Comparison of ENCODE assay signal across 20 cellular contexts in genomic region chr9:135037521-135038250, GRCh38. TPM values are rescaled to one million over a fixed set of nuclear protein-coding genes. Genes with fewer than 3 reads are reported as not detected.
DNase-seq lines count a peak whose midpoint lies in the region; ATAC-seq and TF ChIP-seq lines count a peak whose summit lies in the region.
"Had no signal": no experiment of that assay in that cellular context is flagged by ENCODE, and none has a peak within 500 bp of the region (broad histone marks: within the 10 kb centered on the region; RNA-seq: fewer than 3 reads in every experiment).

No MANE protein-coding gene starts in this region.

- no peak overlapping the region for H3K4me3 Mint-ChIP-seq in activated CD4-positive, alpha-beta memory T cell treated with anti-CD3 and anti-CD28 coated beads for 36 hours

- H3K4me1 ChIP-seq in BLaER1 treated with 17β-estradiol and CSF1 and Interleukin-3, amounts not matched to agents 10 nM and 100 nM: peaks cover 20 to 84% (median 59%) of the 10 kb centered on the region in 10 experiments
- H3K4me1 ChIP-seq in neuronal stem cell (ENCODE audit: control insufficient read depth in 2 of 2, insufficient read depth in 1 of 2, low read depth in 1 of 2, low read length in 2 of 2): no peaks in the 10 kb centered on the region
- H3K4me1 ChIP-seq in suprapubic skin: peaks cover 4% of the 10 kb centered on the region
- H3K4me1 ChIP-seq: HAP-1 had no signal

- no peaks in the 10 kb centered on the region for H3K9me3 ChIP-seq in BLaER1 treated with 17β-estradiol and CSF1 and Interleukin-3, amounts not matched to agents 10 nM and 100 nM (replicated peaks in 1 of 11)
- H3K9me3 ChIP-seq in neuronal stem cell (replicated peaks in 1 of 2; ENCODE audit: control insufficient read depth in 2 of 2, insufficient read depth in 1 of 2, low read depth in 1 of 2, low read length in 2 of 2): no peaks in the 10 kb centered on the region
- no peaks in the 10 kb centered on the region for H3K9me3 ChIP-seq in suprapubic skin
- H3K9me3 ChIP-seq: HAP-1, MG63 had no signal

- peak; percentile 2 for DNase-seq in activated CD4-positive, alpha-beta memory T cell treated with anti-CD3 and anti-CD28 coated beads for 36 hours
- no peak for DNase-seq in neuronal stem cell (ENCODE audit: low spot score)
- DNase-seq in suprapubic skin (ENCODE audit: low spot score in 2 of 2): peak; percentile 15 to 48
- DNase-seq in DMS79 treated with DMSO at 0.1 percent for 48 hours (lab: John Stamatoyannopoulos, UW): no peak
- DNase-seq in NCI-H446 treated with DMSO at 0.1 percent for 48 hours (lab: John Stamatoyannopoulos, UW): no peak
- DNase-seq: AML-193; DND-41; Kasumi-1; MG63; NCI-H1092 treated with DMSO at 0.1 percent for 48 hours; NCI-H146; NCI-H2029 treated with DMSO at 0.1 percent for 48 hours; NCI-H2171 treated with DMSO at 0.1 percent for 48 hours; NCI-H510A; NCI-H748 treated with DMSO at 0.1 percent for 48 hours; NK-92 treated with Interleukin-12 subunit alpha and Interleukin-12 subunit beta, amount 100 ng/mL, for 24 hours had no signal

- no peaks in the 10 kb centered on the region for H3K36me3 ChIP-seq in BLaER1 treated with 17β-estradiol and CSF1 and Interleukin-3, amounts not matched to agents 10 nM and 100 nM
- H3K36me3 ChIP-seq in neuronal stem cell (replicated peaks in 1 of 2; ENCODE audit: control insufficient read depth in 2 of 2, insufficient read depth in 2 of 2, low read length in 2 of 2): no peaks in the 10 kb centered on the region
- H3K36me3 ChIP-seq in suprapubic skin: no peaks in the 10 kb centered on the region
- H3K36me3 ChIP-seq: HAP-1, MG63 had no signal

- no peak overlapping the region for H3K18ac ChIP-seq in neuronal stem cell (ENCODE audit: low read length)

- no peak overlapping the region for H2BK120ac ChIP-seq in neuronal stem cell (ENCODE audit: low read depth, low read length)

- H3K23ac ChIP-seq in neuronal stem cell (ENCODE audit: low read depth, low read length, poor library complexity): no peak overlapping the region

- CTCF ChIA-PET in activated CD4-positive, alpha-beta memory T cell treated with anti-CD3 and anti-CD28 coated beads for 36 hours (lab: Charles Lee): no interaction called here

- intact Hi-C loops in activated CD4-positive, alpha-beta memory T cell treated with anti-CD3 and anti-CD28 coated beads for 36 hours (cut with micrococcal nuclease): no loop called here

- H3K4me3 ChIP-seq in BLaER1 treated with 17β-estradiol and CSF1 and Interleukin-3, amounts not matched to agents 10 nM and 100 nM: peak overlapping the region in 5 of 10 experiments; percentile 4 to 26 (median 7); a peak in 4 of 20 replicates
- H3K4me3 ChIP-seq in neuronal stem cell (ENCODE audit: low read length in 2 of 2): no peak overlapping the region
- H3K4me3 ChIP-seq in suprapubic skin: no peak overlapping the region
- H3K4me3 ChIP-seq: HAP-1, MG63 had no signal

- ATAC-seq in HG02884 (IDR thresholded peaks at IDR 0.05; ENCODE audit: unreplicated experiment): no peak
- ATAC-seq: Right ventricle myocardium inferior had no signal

- H3K4me1 Mint-ChIP-seq in activated CD4-positive, alpha-beta memory T cell treated with anti-CD3 and anti-CD28 coated beads for 36 hours (ENCODE audit: low read depth): no peaks in the 10 kb centered on the region

- H3K4me2 ChIP-seq in BLaER1 treated with 17β-estradiol and CSF1 and Interleukin-3, amounts not matched to agents 10 nM and 100 nM: peak overlapping the region; percentile 51 to 97 (median 85)
- no peak overlapping the region for H3K4me2 ChIP-seq in neuronal stem cell (ENCODE audit: insufficient read depth, low read length, poor library complexity, severe bottlenecking)

- peak overlapping the region in 5 of 11 experiments; percentile 12 to 77 (median 66); a peak in 9 of 22 replicates for H3K27ac ChIP-seq in BLaER1 treated with 17β-estradiol and CSF1 and Interleukin-3, amounts not matched to agents 10 nM and 100 nM
- H3K27ac ChIP-seq in neuronal stem cell (replicated peaks; ENCODE audit: low read length) (no peak overlapping the region), suprapubic skin (no peak overlapping the region)

- H2BK15ac ChIP-seq in neuronal stem cell (ENCODE audit: low read length): no peak overlapping the region

- H4K8ac ChIP-seq in neuronal stem cell (ENCODE audit: low read depth, low read length): no peak overlapping the region

- peak overlapping the region; percentile 57 for H2AK5ac ChIP-seq in neuronal stem cell (ENCODE audit: low read depth, low read length)

- H4K20me1 ChIP-seq in BLaER1 treated with 17β-estradiol and CSF1 and Interleukin-3, amounts not matched to agents 10 nM and 100 nM: peaks cover 0 to 26% (median 0%) of the 10 kb centered on the region in 11 experiments; a peak in 4 of 22 replicates

- peaks cover 0 to 40% (median 0%) of the 10 kb centered on the region in 11 experiments; a peak in 7 of 22 replicates for H3K27me3 ChIP-seq in BLaER1 treated with 17β-estradiol and CSF1 and Interleukin-3, amounts not matched to agents 10 nM and 100 nM
- peaks cover 0 to 10% (median 0%) of the 10 kb centered on the region in 3 experiments for H3K27me3 ChIP-seq in neuronal stem cell (ENCODE audit: control insufficient read depth in 3 of 3, insufficient read depth in 3 of 3, low read depth in 1 of 3, low read length in 3 of 3)
- peaks cover 47% of the 10 kb centered on the region for H3K27me3 ChIP-seq in suprapubic skin
- H3K27me3 ChIP-seq: MG63 had no signal

- peaks cover 2% of the 10 kb centered on the region for H3K79me1 ChIP-seq in neuronal stem cell (ENCODE audit: low read depth, low read length)

- WGBS in neuronal stem cell (ENCODE audit: extremely low coverage in 2 of 2, insufficient read length in 2 of 2, insufficient replicate concordance in 1 of 2), 2 donors: no CpG with 5 or more reads among the region's 20 CpGs
- 77% methylated on average over 17 of the region's 20 CpGs for WGBS in suprapubic skin

- H3K9ac ChIP-seq in BLaER1 treated with 17β-estradiol and CSF1 and Interleukin-3, amounts not matched to agents 10 nM and 100 nM: peak overlapping the region in 6 of 11 experiments; percentile 9 to 73 (median 40); a peak in 8 of 22 replicates
- no peak overlapping the region for H3K9ac ChIP-seq in neuronal stem cell (ENCODE audit: low read depth, low read length, poor library complexity)

- H4K91ac ChIP-seq in neuronal stem cell (ENCODE audit: low read depth, low read length, poor library complexity): peak overlapping the region; percentile 14

- no peak for TF ChIP-seq POLR2A in suprapubic skin (IDR thresholded peaks at IDR 0.05)

- H3K36me3 Mint-ChIP-seq in activated CD4-positive, alpha-beta memory T cell treated with anti-CD3 and anti-CD28 coated beads for 36 hours: no peaks in the 10 kb centered on the region

- no peak overlapping the region for H2BK12ac ChIP-seq in neuronal stem cell (ENCODE audit: low read length)

- H3K4ac ChIP-seq in neuronal stem cell (ENCODE audit: low read length): no peak overlapping the region

- H3K27me3 Mint-ChIP-seq in activated CD4-positive, alpha-beta memory T cell treated with anti-CD3 and anti-CD28 coated beads for 36 hours: peaks cover 5% of the 10 kb centered on the region

- H2BK5ac ChIP-seq in neuronal stem cell (ENCODE audit: low read length): no peak overlapping the region

- H3K27ac Mint-ChIP-seq in activated CD4-positive, alpha-beta memory T cell treated with anti-CD3 and anti-CD28 coated beads for 36 hours: no peak overlapping the region

- H2AFZ ChIP-seq in neuronal stem cell (ENCODE audit: low read length): no peak overlapping the region

- no peak for TF ChIP-seq EP300 in suprapubic skin (IDR thresholded peaks at IDR 0.05)

- H3K14ac ChIP-seq in neuronal stem cell (ENCODE audit: low read length): no peak overlapping the region

- no peak for TF ChIP-seq CTCF in suprapubic skin (IDR thresholded peaks at IDR 0.05)

- POLR2A ChIA-PET in activated CD4-positive, alpha-beta memory T cell treated with anti-CD3 and anti-CD28 coated beads for 36 hours (lab: Charles Lee): no interaction called here

- H3K9me3 Mint-ChIP-seq in activated CD4-positive, alpha-beta memory T cell treated with anti-CD3 and anti-CD28 coated beads for 36 hours: no peaks in the 10 kb centered on the region

RNA-seq across cellular contexts. Expression of gene OLFM1, which starts 49.8 kb away (rescaled TPM):
- total RNA-seq in activated CD4-positive, alpha-beta memory T cell treated with anti-CD3 and anti-CD28 coated beads for 36 hours: not detected
- 5.8 TPM for polyA plus RNA-seq in neuronal stem cell (2013, experiment 1 of 2)
- polyA plus RNA-seq in neuronal stem cell (2013, experiment 2 of 2): 5.8 TPM
- total RNA-seq in suprapubic skin: 10 to 100 TPM in 2 of 4 donors, 1 to 10 TPM in 2; 4.0 to 15.4 (median 11.7) TPM

Comparison
In these comparisons a context has a peak if more than half of its experiments do, and no peak if none do; other contexts are left out.
1. DNase-seq: peak in activated CD4-positive, alpha-beta memory T cell treated with anti-CD3 and anti-CD28 coated beads for 36 hours (single experiment) and suprapubic skin (2 of 2); none in neuronal stem cell (single experiment), DMS79 treated with DMSO at 0.1 percent for 48 hours (single experiment) and NCI-H446 treated with DMSO at 0.1 percent for 48 hours (single experiment).
2. RNA of gene OLFM1, which starts 49.8 kb away (total RNA-seq): 4.0 to 15.4 TPM in suprapubic skin; not detected in activated CD4-positive, alpha-beta memory T cell treated with anti-CD3 and anti-CD28 coated beads for 36 hours; every median in the first group is over 4 times any median in the second.